8 cellular contexts compared by ENCODE assay signal in the genomic region with DNA sequence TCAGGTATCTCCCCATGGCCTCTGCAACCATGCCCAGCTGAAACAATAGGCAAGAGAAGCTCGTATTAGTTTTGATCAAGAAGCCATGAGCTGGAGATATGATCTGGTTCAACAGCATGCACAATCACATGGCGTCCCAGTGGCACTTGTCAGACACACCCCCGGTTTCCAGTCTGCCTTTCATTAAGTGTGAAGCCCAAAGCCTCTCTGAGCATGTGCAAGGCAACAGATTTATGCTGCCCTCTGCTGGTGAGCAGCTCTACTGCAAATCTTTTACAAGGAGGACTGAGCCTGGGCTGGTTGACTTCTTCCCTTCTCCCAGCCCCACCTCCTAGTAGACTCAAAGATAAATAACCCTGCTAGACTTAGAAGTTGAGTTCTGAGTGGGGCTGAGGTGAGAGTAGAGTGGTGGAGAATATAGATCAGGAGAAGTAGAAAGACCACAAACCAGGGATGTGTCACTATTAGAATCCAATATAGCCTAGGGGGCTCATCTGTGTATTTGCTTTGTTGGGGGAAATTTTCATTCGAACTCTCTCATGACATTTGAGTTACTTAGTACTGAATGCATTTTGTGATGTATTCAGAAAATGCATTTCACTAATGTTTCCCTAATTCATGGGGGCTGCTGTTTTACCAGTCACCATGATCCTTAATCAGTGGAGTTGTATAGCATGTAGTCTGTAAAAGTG. TPM values are rescaled to one million over a fixed set of nuclear protein-coding genes. Genes with fewer than 3 reads are reported as not detected.
DNase-seq lines count a peak whose midpoint lies in the region; ATAC-seq and TF ChIP-seq lines count a peak whose summit lies in the region.

No MANE protein-coding gene starts in this region.

- intact Hi-C loops in CD8-positive, alpha-beta T cell (cut with DNase I, micrococcal nuclease) = loop anchor here (1.0 to 5.0 kb wide), 3 partner anchors 302 to 495 kb away; no protein-coding TSS in a partner anchor
- intact Hi-C loops in dorsolateral prefrontal cortex (cut with DNase I) = loop anchor here (1.0 to 10.0 kb wide), 3 partner anchors 169 to 417 kb away; no protein-coding TSS in a partner anchor

- no peak overlapping the region for H3K4me3 Mint-ChIP-seq in CD8-positive, alpha-beta T cell
- H3K4me3 Mint-ChIP-seq in activated CD4-positive, alpha-beta T cell treated with anti-CD3 and anti-CD28 coated beads, Interleukin-2, amount 10 ng/mL, durations not matched to agents 7 days and 5 days = no peak overlapping the region
- no peak overlapping the region for H3K4me3 Mint-ChIP-seq in memory B cell

- no peak overlapping the region for H3K27ac Mint-ChIP-seq in CD8-positive, alpha-beta T cell
- H3K27ac Mint-ChIP-seq in activated CD4-positive, alpha-beta T cell treated with anti-CD3 and anti-CD28 coated beads, Interleukin-2, amount 10 ng/mL, durations not matched to agents 7 days and 5 days = no peak overlapping the region
- no peak overlapping the region for H3K27ac Mint-ChIP-seq in memory B cell

- H3K4me1 Mint-ChIP-seq in CD8-positive, alpha-beta T cell (ENCODE audit: low read depth) = no peaks in the 10 kb centered on the region
- H3K4me1 Mint-ChIP-seq in activated CD4-positive, alpha-beta T cell treated with anti-CD3 and anti-CD28 coated beads, Interleukin-2, amount 10 ng/mL, durations not matched to agents 7 days and 5 days = no peaks in the 10 kb centered on the region
- H3K4me1 Mint-ChIP-seq in memory B cell = no peaks in the 10 kb centered on the region

- no peak overlapping the region for H3K27ac ChIP-seq in CD8-positive, alpha-beta T cell (ENCODE audit: low read depth, low read length)
- no peak overlapping the region for H3K27ac ChIP-seq in dorsolateral prefrontal cortex

- H3K9me3 Mint-ChIP-seq in CD8-positive, alpha-beta T cell = no peaks in the 10 kb centered on the region
- H3K9me3 Mint-ChIP-seq in activated CD4-positive, alpha-beta T cell treated with anti-CD3 and anti-CD28 coated beads, Interleukin-2, amount 10 ng/mL, durations not matched to agents 7 days and 5 days = no peaks in the 10 kb centered on the region
- no peaks in the 10 kb centered on the region for H3K9me3 Mint-ChIP-seq in memory B cell

- CTCF ChIA-PET in CD8-positive, alpha-beta T cell (lab: Charles Lee) = interaction anchor here (0.7 to 2.7 kb wide), 13 partner anchors 9 to 496 kb away, joined by 3 to 12 read pairs (median 5); a partner anchor contains a TSS
- CTCF ChIA-PET in activated CD4-positive, alpha-beta T cell treated with anti-CD3 and anti-CD28 coated beads, Interleukin-2, amount 10 ng/mL, durations not matched to agents 7 days and 5 days (lab: Charles Lee) = interaction anchor here (0.7 to 2.3 kb wide), 5 partner anchors 8 to 304 kb away, joined by 3 to 7 read pairs (median 3); no protein-coding TSS in a partner anchor

- H3K27me3 ChIP-seq in CD8-positive, alpha-beta T cell (ENCODE audit: insufficient read depth, low read length) = no peaks in the 10 kb centered on the region
- H3K27me3 ChIP-seq in dorsolateral prefrontal cortex = peaks cover 0 to 7% (median 0%) of the 10 kb centered on the region in 45 donors

- peak; percentile 80 for ATAC-seq in CD8-positive, alpha-beta T cell
- ATAC-seq in GM19372 (IDR thresholded peaks at IDR 0.05; ENCODE audit: low read depth, unreplicated experiment) (peak; percentile 91), HG03442 (IDR thresholded peaks at IDR 0.05; ENCODE audit: unreplicated experiment) (peak; percentile 97), memory B cell (ENCODE audit: low read depth) (peak; percentile 80)

- no peaks in the 10 kb centered on the region for H3K36me3 Mint-ChIP-seq in CD8-positive, alpha-beta T cell
- H3K36me3 Mint-ChIP-seq in activated CD4-positive, alpha-beta T cell treated with anti-CD3 and anti-CD28 coated beads, Interleukin-2, amount 10 ng/mL, durations not matched to agents 7 days and 5 days (ENCODE audit: low read depth) = no peaks in the 10 kb centered on the region
- H3K36me3 Mint-ChIP-seq in memory B cell = no peaks in the 10 kb centered on the region

- no peaks in the 10 kb centered on the region for H3K9me3 ChIP-seq in CD8-positive, alpha-beta T cell (ENCODE audit: low read length)

- H3K27me3 Mint-ChIP-seq in CD8-positive, alpha-beta T cell (ENCODE audit: low read depth) = peaks cover 9% of the 10 kb centered on the region
- H3K27me3 Mint-ChIP-seq in activated CD4-positive, alpha-beta T cell treated with anti-CD3 and anti-CD28 coated beads, Interleukin-2, amount 10 ng/mL, durations not matched to agents 7 days and 5 days = no peaks in the 10 kb centered on the region
- H3K27me3 Mint-ChIP-seq in memory B cell = peaks cover 7% of the 10 kb centered on the region

- peak; percentile 75 for TF ChIP-seq CTCF in CD8-positive, alpha-beta T cell (IDR thresholded peaks at IDR 0.05)
- peak; percentile 57 to 95 (median 85) for TF ChIP-seq CTCF in dorsolateral prefrontal cortex (IDR thresholded peaks at IDR 0.05 in 54 of 56, conservative IDR thresholded peaks at IDR 0.05 in 2 of 56; ENCODE audit: low read depth in 1 of 56, partially characterized antibody in 56 of 56)

- no peaks in the 10 kb centered on the region for H3K36me3 ChIP-seq in CD8-positive, alpha-beta T cell (ENCODE audit: insufficient read depth, low read length)

- H3K4me3 ChIP-seq in CD8-positive, alpha-beta T cell (ENCODE audit: low read depth, low read length) = no peak overlapping the region
- H3K4me3 ChIP-seq in dorsolateral prefrontal cortex = no peak overlapping the region

- POLR2A ChIA-PET in CD8-positive, alpha-beta T cell (lab: Charles Lee) = no interaction called here
- POLR2A ChIA-PET in activated CD4-positive, alpha-beta T cell treated with anti-CD3 and anti-CD28 coated beads, Interleukin-2, amount 10 ng/mL, durations not matched to agents 7 days and 5 days (lab: Charles Lee) = no interaction called here

- no peaks in the 10 kb centered on the region for H3K4me1 ChIP-seq in CD8-positive, alpha-beta T cell (ENCODE audit: insufficient read depth, low read length)

- peak; percentile 22 to 75 (median 60) for DNase-seq in CD8-positive, alpha-beta T cell
- DNase-seq in NCI-H510A treated with DMSO at 0.1 percent for 48 hours (lab: John Stamatoyannopoulos, UW) (peak; percentile 97), dorsolateral prefrontal cortex (peak; percentile 21 to 82 (median 60)), memory B cell (ENCODE audit: low spot score in 2 of 2) (peak; percentile 44 to 59)
- peak; percentile 80 for DNase-seq in activated CD4-positive, alpha-beta T cell treated with anti-CD3 and anti-CD28 coated beads, Interleukin-2, amount 10 ng/mL, durations not matched to agents 7 days and 5 days
- peak; percentile 16 to 44 for DNase-seq in stimulated activated CD8-positive, alpha-beta memory T cell treated with anti-CD3 and anti-CD28 coated beads, Interleukin-2, amount 100 ng/mL, for 1 hour (ENCODE audit: low read depth in 2 of 2)

RNA-seq across cellular contexts. Expression of a gene that starts 53.7 kb away (rescaled TPM):
- total RNA-seq in CD8-positive, alpha-beta T cell = 10 to 100 TPM; 57.4 to 58.1 TPM
- 10 to 100 TPM; 23.1 to 27.7 TPM for total RNA-seq in activated CD4-positive, alpha-beta T cell treated with anti-CD3 and anti-CD28 coated beads, Interleukin-2, amount 10 ng/mL, durations not matched to agents 7 days and 5 days
- 10 to 100 TPM; 19.6 to 37.9 (median 27.3) TPM for total RNA-seq in dorsolateral prefrontal cortex

Comparison
In these comparisons a context has a peak if more than half of its experiments do, and no peak if none do; other contexts are left out.
1. DNase-seq: peak in every context shown above with its lines; median percentile 97 in NCI-H510A treated with DMSO at 0.1 percent for 48 hours; 80 in activated CD4-positive, alpha-beta T cell treated with anti-CD3 and anti-CD28 coated beads, Interleukin-2, amount 10 ng/mL, durations not matched to agents 7 days and 5 days; 60 in dorsolateral prefrontal cortex; 60 in CD8-positive, alpha-beta T cell; 52 in memory B cell; 30 in stimulated activated CD8-positive, alpha-beta memory T cell treated with anti-CD3 and anti-CD28 coated beads, Interleukin-2, amount 100 ng/mL, for 1 hour.